ENCODE assay signal across 9 cellular contexts in genomic region chr2:148965596-148966431, GRCh38.
DNase-seq lines count a peak whose midpoint lies in the region; ATAC-seq and TF ChIP-seq lines count a peak whose summit lies in the region.
"Had no signal": no experiment of that assay in that cellular context is flagged by ENCODE, and none has a peak within 500 bp of the region (broad histone marks: within the 10 kb centered on the region; RNA-seq: fewer than 3 reads in every experiment).

No MANE protein-coding gene starts in this region.

- no peaks in the 10 kb centered on the region for H3K27me3 Mint-ChIP-seq in type B pancreatic cell
- H3K27me3 Mint-ChIP-seq: activated naive CD8-positive, alpha-beta T cell treated with anti-CD3 and anti-CD28 coated beads, Interleukin-2, amount 50 U/mL, for 24 hours had no signal

- TF ChIP-seq CTCF in type B pancreatic cell (conservative IDR thresholded peaks at IDR 0.05): no peak

- ATAC-seq in GM21360 (IDR thresholded peaks at IDR 0.05; ENCODE audit: unreplicated experiment): peak; percentile 51
- ATAC-seq in HG03025 (IDR thresholded peaks at IDR 0.05; ENCODE audit: low FRiP score, unreplicated experiment): no peak
- ATAC-seq: activated naive CD8-positive, alpha-beta T cell treated with anti-CD3 and anti-CD28 coated beads, Interleukin-2, amount 50 U/mL, for 24 hours had no signal

- H3K9me3 Mint-ChIP-seq in type B pancreatic cell: no peaks in the 10 kb centered on the region
- H3K9me3 Mint-ChIP-seq: activated naive CD8-positive, alpha-beta T cell treated with anti-CD3 and anti-CD28 coated beads, Interleukin-2, amount 50 U/mL, for 24 hours; natural killer cell had no signal

- peaks cover 17% of the 10 kb centered on the region for H3K36me3 Mint-ChIP-seq in type B pancreatic cell
- H3K36me3 Mint-ChIP-seq: natural killer cell had no signal

- no peak overlapping the region for H3K4me3 Mint-ChIP-seq in type B pancreatic cell
- H3K4me3 Mint-ChIP-seq: activated naive CD8-positive, alpha-beta T cell treated with anti-CD3 and anti-CD28 coated beads, Interleukin-2, amount 50 U/mL, for 24 hours; natural killer cell had no signal

- peaks cover 44% of the 10 kb centered on the region for H3K4me1 Mint-ChIP-seq in type B pancreatic cell (ENCODE audit: unreplicated experiment)

- DNase-seq in NCI-H1092 (lab: John Stamatoyannopoulos, UW) (peak; percentile 82), SKM-1 (lab: John Stamatoyannopoulos, UW; ENCODE audit: unreplicated experiment) (peak; percentile 82), type B pancreatic cell (ENCODE audit: extremely low spot score, unreplicated experiment) (no peak), NCI-H748 (lab: John Stamatoyannopoulos, UW; ENCODE audit: unreplicated experiment) (no peak)
- DNase-seq in activated effector memory CD4-positive, alpha-beta T cell treated with anti-CD3 and anti-CD28 coated beads, Interleukin-2, amount 50 U/mL, for 16 hours: no peak
- DNase-seq: activated naive CD8-positive, alpha-beta T cell treated with anti-CD3 and anti-CD28 coated beads, Interleukin-2, amount 50 U/mL, for 24 hours; natural killer cell had no signal

- peak overlapping the region; percentile 15 for H3K27ac Mint-ChIP-seq in type B pancreatic cell
- H3K27ac Mint-ChIP-seq: activated naive CD8-positive, alpha-beta T cell treated with anti-CD3 and anti-CD28 coated beads, Interleukin-2, amount 50 U/mL, for 24 hours; natural killer cell had no signal

Comparison
In these comparisons a context has a peak if more than half of its experiments do, and no peak if none do; other contexts are left out.
1. DNase-seq: peak in NCI-H1092 (single experiment) and SKM-1 (single experiment); none in type B pancreatic cell (single experiment), activated effector memory CD4-positive, alpha-beta T cell treated with anti-CD3 and anti-CD28 coated beads, Interleukin-2, amount 50 U/mL, for 16 hours (single experiment) and NCI-H748 (single experiment).